In the genomic region with DNA sequence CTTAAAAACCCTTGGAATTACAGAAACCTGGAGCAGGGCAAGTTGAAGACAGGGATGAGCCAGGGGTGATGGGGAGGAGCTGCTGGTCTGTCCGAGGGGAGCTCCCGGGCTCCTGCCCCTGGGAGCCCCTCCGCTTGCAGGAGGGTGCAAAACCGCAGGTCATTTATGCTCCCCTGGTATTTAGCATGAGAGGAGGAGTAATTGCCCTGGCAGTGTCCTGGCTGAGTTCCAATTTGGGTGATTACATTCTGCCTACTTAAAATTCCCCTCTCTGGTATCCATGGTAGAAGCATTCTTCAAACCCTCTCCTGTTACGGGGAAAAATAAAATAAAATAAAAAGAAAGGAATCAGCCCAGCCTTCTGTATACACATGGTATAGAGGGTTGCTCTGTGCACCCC, we compare ENCODE assay signal across 17 cellular contexts.
DNase-seq lines count a peak whose midpoint lies in the region; ATAC-seq and TF ChIP-seq lines count a peak whose summit lies in the region.
"Had no signal": no experiment of that assay in that cellular context is flagged by ENCODE, and none has a peak within 500 bp of the region (broad histone marks: within the 10 kb centered on the region; RNA-seq: fewer than 3 reads in every experiment).

No MANE protein-coding gene starts in this region.

- H3K4me3 Mint-ChIP-seq in chondrocyte (ENCODE audit: unreplicated experiment) = no peak overlapping the region
- H3K4me3 Mint-ChIP-seq: activated CD4-positive, alpha-beta T cell treated with anti-CD3 and anti-CD28 coated beads, Interleukin-2, amount 10 ng/mL, durations not matched to agents 24 days and 14 days; CD4-positive, CD25-positive, alpha-beta regulatory T cell; T-cell had no signal

- no peak overlapping the region for H3K9ac ChIP-seq in SK-N-MC (ENCODE audit: insufficient read length)

- H3K36me3 Mint-ChIP-seq in chondrocyte (ENCODE audit: low read depth) = no peaks in the 10 kb centered on the region
- H3K36me3 Mint-ChIP-seq: CD4-positive, CD25-positive, alpha-beta regulatory T cell; T-cell had no signal

- DNase-seq in COR-L47 (lab: John Stamatoyannopoulos, UW) (peak; percentile 85), NCI-H1092 (lab: John Stamatoyannopoulos, UW) (peak; percentile 47), NCI-H2171 treated with DMSO at 0.1 percent for 48 hours (lab: John Stamatoyannopoulos, UW) (peak; percentile 55), SK-N-MC (ENCODE audit: low read depth, low spot score) (peak; percentile 51), aorta (no peak), chondrocyte (ENCODE audit: low spot score) (no peak), GM03348 (ENCODE audit: low spot score) (no peak)
- DNase-seq: activated CD4-positive, alpha-beta T cell treated with anti-CD3 and anti-CD28 coated beads, Interleukin-2, amount 10 ng/mL, durations not matched to agents 24 days and 14 days; CD4-positive, CD25-positive, alpha-beta regulatory T cell; islet precursor cell; KG1; nucleus accumbens; T-cell had no signal

- H3K9me3 ChIP-seq in SK-N-MC (ENCODE audit: low read depth, low read length) (no peaks in the 10 kb centered on the region), aorta (ENCODE audit: control insufficient read depth, low read length) (no peaks in the 10 kb centered on the region)
- H3K9me3 ChIP-seq: right atrium auricular region had no signal

- TF ChIP-seq CTCF in chondrocyte (IDR thresholded peaks at IDR 0.05) = no peak

- H3K27ac ChIP-seq in SK-N-MC (no peak overlapping the region), aorta (ENCODE audit: low read depth in 1 of 2, low read length in 2 of 2) (no peak overlapping the region)
- H3K27ac ChIP-seq: cardiac muscle cell, right atrium auricular region had no signal

- peak overlapping the region; percentile 8; the same call in 1 of the 2 replicates for H3K4me3 ChIP-seq in SK-N-MC
- no peak overlapping the region for H3K4me3 ChIP-seq in aorta (ENCODE audit: low read length in 2 of 2)
- H3K4me3 ChIP-seq: cardiac muscle cell, right atrium auricular region had no signal

- WGBS in aorta, 2 donors = 42 to 44% methylated on average over 5 of the region's 5 CpGs

- H3K27ac Mint-ChIP-seq in chondrocyte (ENCODE audit: unreplicated experiment) = no peak overlapping the region
- H3K27ac Mint-ChIP-seq: activated CD4-positive, alpha-beta T cell treated with anti-CD3 and anti-CD28 coated beads, Interleukin-2, amount 10 ng/mL, durations not matched to agents 24 days and 14 days; CD4-positive, CD25-positive, alpha-beta regulatory T cell; T-cell had no signal

- H3K27me3 Mint-ChIP-seq in chondrocyte (ENCODE audit: low read depth) = peaks cover 42% of the 10 kb centered on the region

- H3K27me3 ChIP-seq in aorta (ENCODE audit: control insufficient read depth in 1 of 2, insufficient read depth in 2 of 2, low read length in 1 of 2) = no peaks in the 10 kb centered on the region

- intact Hi-C loops in aorta (cut with DNase I) = no loop called here

- no peaks in the 10 kb centered on the region for H3K9me3 Mint-ChIP-seq in chondrocyte (ENCODE audit: low read depth)
- H3K9me3 Mint-ChIP-seq: activated CD4-positive, alpha-beta T cell treated with anti-CD3 and anti-CD28 coated beads, Interleukin-2, amount 10 ng/mL, durations not matched to agents 24 days and 14 days; T-cell had no signal

- H3K4me1 Mint-ChIP-seq in chondrocyte (ENCODE audit: low read depth) = no peaks in the 10 kb centered on the region
- H3K4me1 Mint-ChIP-seq: activated CD4-positive, alpha-beta T cell treated with anti-CD3 and anti-CD28 coated beads, Interleukin-2, amount 10 ng/mL, durations not matched to agents 24 days and 14 days; CD4-positive, CD25-positive, alpha-beta regulatory T cell had no signal

- H3K36me3 ChIP-seq in SK-N-MC (ENCODE audit: insufficient read depth, low read length) (no peaks in the 10 kb centered on the region), aorta (ENCODE audit: control insufficient read depth in 1 of 2, insufficient read depth in 2 of 2, low read length in 1 of 2) (no peaks in the 10 kb centered on the region)
- H3K36me3 ChIP-seq: cardiac muscle cell, right atrium auricular region had no signal

- no peaks in the 10 kb centered on the region for H3K4me1 ChIP-seq in aorta (ENCODE audit: control insufficient read depth in 1 of 2, insufficient read depth in 2 of 2, low read length in 2 of 2)
- H3K4me1 ChIP-seq: right atrium auricular region had no signal

- ATAC-seq in aorta (ENCODE audit: low FRiP score) (no peak), HG03039 (IDR thresholded peaks at IDR 0.05; ENCODE audit: unreplicated experiment) (no peak)
- ATAC-seq: Right ventricle myocardium inferior, T-cell had no signal

Comparison
In these comparisons a context has a peak if more than half of its experiments do, and no peak if none do; other contexts are left out.
1. DNase-seq: peak in COR-L47 (single experiment), NCI-H1092 (single experiment), NCI-H2171 treated with DMSO at 0.1 percent for 48 hours (single experiment) and SK-N-MC (single experiment); none in aorta (0 of 2), chondrocyte (single experiment) and GM03348 (single experiment).